21 cellular contexts compared by ENCODE assay signal in genomic region chr14:49966971-49967630, GRCh38.
DNase-seq lines count a peak whose midpoint lies in the region; TF ChIP-seq lines count a peak whose summit lies in the region.
"Had no signal": no experiment of that assay in that cellular context is flagged by ENCODE, and none has a peak within 500 bp of the region (broad histone marks: within the 10 kb centered on the region; RNA-seq: fewer than 3 reads in every experiment).

No MANE protein-coding gene starts in this region.

- H3K9ac ChIP-seq in endodermal cell (ENCODE audit: extremely low read depth, low read length, poor library complexity, severe bottlenecking) (no peak overlapping the region), mucosa of rectum (ENCODE audit: low read depth in 1 of 2, low read length in 2 of 2) (peak overlapping the region in 1 of 2 donors; percentile 63), neural progenitor cell (no peak overlapping the region)
- H3K9ac ChIP-seq: KMS-11 had no signal

- intact Hi-C loops in PC-9 (cut with micrococcal nuclease; ENCODE audit: unreplicated experiment) (no loop called here), transverse colon (cut with DNase I; ENCODE audit: low total_unique reads) (no loop called here)

- POLR2A ChIA-PET in PC-9 (lab: Charles Lee; ENCODE audit: unreplicated experiment): interaction anchor here (0.7 kb wide), 1 partner anchor 36 kb away, joined by 4 read pairs; no protein-coding TSS in a partner anchor

- H3K27me3 ChIP-seq in PC-9 (ENCODE audit: insufficient read depth, low read depth) (no peaks in the 10 kb centered on the region), endodermal cell (ENCODE audit: control insufficient read depth, insufficient read depth, low read length, poor library complexity, severe bottlenecking) (no peaks in the 10 kb centered on the region), mucosa of rectum (ENCODE audit: control insufficient read depth in 2 of 2, insufficient read depth in 2 of 2, low read length in 2 of 2) (no peaks in the 10 kb centered on the region), transverse colon (no peaks in the 10 kb centered on the region), neural progenitor cell (no peaks in the 10 kb centered on the region)
- H3K27me3 ChIP-seq: BLaER1 treated with 17β-estradiol and CSF1 and Interleukin-3, amounts not matched to agents 10 nM and 100 nM had no signal

- H3K4me3 Mint-ChIP-seq in endodermal cell: peak overlapping the region; percentile 30
- no peak overlapping the region for H3K4me3 Mint-ChIP-seq in neural progenitor cell
- H3K4me3 Mint-ChIP-seq: activated CD4-positive, alpha-beta T cell treated with anti-CD3 and anti-CD28 coated beads, Interleukin-2, amount 10 ng/mL, durations not matched to agents 24 days and 14 days had no signal

- peaks cover 40% of the 10 kb centered on the region for H3F3A ChIP-seq in PC-9 (ENCODE audit: insufficient read depth, low read depth)
- no peaks in the 10 kb centered on the region for H3F3A ChIP-seq in neural progenitor cell (ENCODE audit: low read depth)

- H3K4me2 ChIP-seq in PC-9 (0 out of 2 replicates have a peak overlapping the region, but pooled peaks have one; percentile 1), neural progenitor cell (no peak overlapping the region)
- H3K4me2 ChIP-seq: KMS-11 had no signal

- no peak for TF ChIP-seq EP300 in transverse colon (IDR thresholded peaks at IDR 0.05; ENCODE audit: low read depth)

- no peak overlapping the region for H3K4me3 ChIP-seq in PC-9
- H3K4me3 ChIP-seq in endodermal cell (ENCODE audit: low read length): no peak overlapping the region
- peak overlapping the region in 1 of 2 donors; percentile 44 for H3K4me3 ChIP-seq in mucosa of rectum (ENCODE audit: low read length in 2 of 2)
- H3K4me3 ChIP-seq in transverse colon: no peak overlapping the region
- H3K4me3 ChIP-seq in neural progenitor cell: no peak overlapping the region
- H3K4me3 ChIP-seq: BLaER1 treated with 17β-estradiol and CSF1 and Interleukin-3, amounts not matched to agents 10 nM and 100 nM; mucosa of descending colon had no signal

- in situ Hi-C loops in transverse colon (cut with MboI; ENCODE audit: low pct_ligation_motif_present in 1 of 4, low pct_unique_long_range_greater_than_20kb in 1 of 4, low sequenced_read_pairs in 3 of 4): no loop called here

- CTCF ChIA-PET in PC-9 (lab: Charles Lee): no interaction called here

- H3K9me2 ChIP-seq in PC-9 (ENCODE audit: insufficient read depth): no peaks in the 10 kb centered on the region

- peaks cover 57% of the 10 kb centered on the region for H3K4me1 ChIP-seq in PC-9 (replicated peaks; ENCODE audit: insufficient read depth)
- H3K4me1 ChIP-seq in endodermal cell (ENCODE audit: control insufficient read depth, insufficient read depth, low read length): no peaks in the 10 kb centered on the region
- peaks cover 36 to 40% of the 10 kb centered on the region in 2 donors for H3K4me1 ChIP-seq in mucosa of rectum (ENCODE audit: control insufficient read depth in 2 of 2, insufficient read depth in 2 of 2, low read length in 2 of 2)
- H3K4me1 ChIP-seq in transverse colon: peaks cover 18 to 69% (median 39%) of the 10 kb centered on the region in 4 donors
- peaks cover 14% of the 10 kb centered on the region for H3K4me1 ChIP-seq in neural progenitor cell

- peak in 1 of 2 experiments; percentile 58 for DNase-seq in PC-9
- peak; percentile 15 for DNase-seq in endodermal cell
- no peak for DNase-seq in transverse colon
- no peak for DNase-seq in neural progenitor cell (ENCODE audit: low spot score)
- no peak for DNase-seq in NCI-H748 (lab: John Stamatoyannopoulos, UW; ENCODE audit: unreplicated experiment)
- DNase-seq in NCI-H1417 treated with DMSO at 0.1 percent for 48 hours (lab: John Stamatoyannopoulos, UW): no peak
- no peak for DNase-seq in NCI-H1105 treated with DMSO at 0.1 percent for 48 hours (lab: John Stamatoyannopoulos, UW)
- DNase-seq: activated CD4-positive, alpha-beta T cell treated with anti-CD3 and anti-CD28 coated beads, Interleukin-2, amount 10 ng/mL, durations not matched to agents 24 days and 14 days; activated gamma-delta T cell; amniotic stem cell; left cardiac atrium; NCI-H1092; NCI-H2171; NCI-H748 treated with DMSO at 0.1 percent for 48 hours; occipital lobe; stimulated activated CD4-positive, alpha-beta T cell treated with anti-CD3 and anti-CD28 coated beads, Interleukin-2, amount 100 ng/mL, for 48 hours; substantia nigra had no signal

- H3K4me1 Mint-ChIP-seq in endodermal cell (peaks cover 11% of the 10 kb centered on the region), neural progenitor cell (peaks cover 15% of the 10 kb centered on the region)

- no peak overlapping the region for H3K27ac Mint-ChIP-seq in endodermal cell
- H3K27ac Mint-ChIP-seq in neural progenitor cell: no peak overlapping the region
- H3K27ac Mint-ChIP-seq: activated CD4-positive, alpha-beta T cell treated with anti-CD3 and anti-CD28 coated beads, Interleukin-2, amount 10 ng/mL, durations not matched to agents 24 days and 14 days had no signal

- H3K9me3 Mint-ChIP-seq in endodermal cell (no peaks in the 10 kb centered on the region), neural progenitor cell (no peaks in the 10 kb centered on the region)

- H3K27me3 Mint-ChIP-seq in endodermal cell (ENCODE audit: insufficient read depth): no peaks in the 10 kb centered on the region
- H3K27me3 Mint-ChIP-seq in neural progenitor cell (ENCODE audit: insufficient read depth, low read depth): peaks cover 3% of the 10 kb centered on the region
- H3K27me3 Mint-ChIP-seq: activated CD4-positive, alpha-beta T cell treated with anti-CD3 and anti-CD28 coated beads, Interleukin-2, amount 10 ng/mL, durations not matched to agents 24 days and 14 days had no signal

- peaks cover 12% of the 10 kb centered on the region; the same call in 1 of the 2 replicates for H3K9me3 ChIP-seq in PC-9 (ENCODE audit: insufficient read depth, low read depth)
- no peaks in the 10 kb centered on the region for H3K9me3 ChIP-seq in endodermal cell (ENCODE audit: control insufficient read depth, low read length)
- no peaks in the 10 kb centered on the region for H3K9me3 ChIP-seq in mucosa of rectum (ENCODE audit: control insufficient read depth in 2 of 2, low read length in 2 of 2)
- H3K9me3 ChIP-seq in transverse colon: no peaks in the 10 kb centered on the region
- H3K9me3 ChIP-seq in neural progenitor cell (ENCODE audit: low read depth): no peaks in the 10 kb centered on the region
- H3K9me3 ChIP-seq: BLaER1 treated with 17β-estradiol and CSF1 and Interleukin-3, amounts not matched to agents 10 nM and 100 nM; mucosa of descending colon had no signal

- H3K36me3 Mint-ChIP-seq in endodermal cell (ENCODE audit: low read depth) (no peaks in the 10 kb centered on the region), neural progenitor cell (no peaks in the 10 kb centered on the region)

- no peaks in the 10 kb centered on the region for H3K79me2 ChIP-seq in PC-9 (ENCODE audit: low read depth)
- no peaks in the 10 kb centered on the region for H3K79me2 ChIP-seq in neural progenitor cell (ENCODE audit: low read depth)

- H3K27ac ChIP-seq in PC-9: peak overlapping the region; percentile 54; the same call in 1 of the 2 replicates
- no peak overlapping the region for H3K27ac ChIP-seq in endodermal cell (ENCODE audit: low read depth, low read length)
- peak overlapping the region; percentile 91 to 95 for H3K27ac ChIP-seq in mucosa of rectum (ENCODE audit: low read depth in 2 of 2, low read length in 2 of 2)
- peak overlapping the region; percentile 70 to 84 (median 76) for H3K27ac ChIP-seq in transverse colon
- no peak overlapping the region for H3K27ac ChIP-seq in neural progenitor cell
- H3K27ac ChIP-seq: BLaER1 treated with 17β-estradiol and CSF1 and Interleukin-3, amounts not matched to agents 10 nM and 100 nM; KMS-11 had no signal

- H2AFZ ChIP-seq in PC-9 (peak overlapping the region; percentile 50; the same call in 1 of the 2 replicates), neural progenitor cell (replicated peaks) (no peak overlapping the region)

- WGBS in endodermal cell (ENCODE audit: insufficient coverage in 1 of 2, insufficient read length in 1 of 2), 2 experiments: 92 to 96% methylated on average over 10 to 11 of the region's 11 CpGs
- 77 to 78% methylated on average over 11 of the region's 11 CpGs for WGBS in transverse colon (ENCODE audit: low coverage in 1 of 2), 2 donors

- H4K20me1 ChIP-seq in PC-9 (ENCODE audit: insufficient read depth) (no peaks in the 10 kb centered on the region), neural progenitor cell (ENCODE audit: low read depth) (no peaks in the 10 kb centered on the region)
- H4K20me1 ChIP-seq: BLaER1 treated with 17β-estradiol and CSF1 and Interleukin-3, amounts not matched to agents 10 nM and 100 nM had no signal

- H3K36me3 ChIP-seq in PC-9 (ENCODE audit: low read depth) (no peaks in the 10 kb centered on the region), endodermal cell (ENCODE audit: control insufficient read depth, insufficient read depth, low read length) (no peaks in the 10 kb centered on the region), mucosa of rectum (ENCODE audit: control insufficient read depth in 2 of 2, insufficient read depth in 2 of 2, low read length in 2 of 2) (no peaks in the 10 kb centered on the region), transverse colon (no peaks in the 10 kb centered on the region), neural progenitor cell (no peaks in the 10 kb centered on the region)
- H3K36me3 ChIP-seq: BLaER1 treated with 17β-estradiol and CSF1 and Interleukin-3, amounts not matched to agents 10 nM and 100 nM had no signal

- TF ChIP-seq CTCF in PC-9 (conservative IDR thresholded peaks at IDR 0.05) (no peak), endodermal cell (conservative IDR thresholded peaks at IDR 0.05) (no peak), transverse colon (IDR thresholded peaks at IDR 0.05) (no peak), neural progenitor cell (IDR thresholded peaks at IDR 0.05) (no peak)

- no TSS peak for BruUV-seq in PC-9 (replicated peaks; lab: Mats Ljungman, UMichigan)

- no peak for TF ChIP-seq POLR2A in transverse colon (IDR thresholded peaks at IDR 0.05)

Comparison
In these comparisons a context has a peak if more than half of its experiments do, and no peak if none do; other contexts are left out.
1. H3K27ac ChIP-seq: peak in PC-9 (single experiment), mucosa of rectum (2 of 2) and transverse colon (4 of 4); none in endodermal cell (single experiment) and neural progenitor cell (single experiment).